18 cellular contexts compared by ENCODE assay signal in genomic region chr2:241122376-241123002, GRCh38. TPM values are rescaled to one million over a fixed set of nuclear protein-coding genes. Genes with fewer than 3 reads are reported as not detected.
"Had no signal": no experiment of that assay in that cellular context is flagged by ENCODE, and none has a peak within 500 bp of the region (broad histone marks: within the 10 kb centered on the region; RNA-seq: fewer than 3 reads in every experiment).

No MANE protein-coding gene starts in this region.

- H3K27me3 ChIP-seq: ascending aorta, breast epithelium, neutrophil, spleen, tibial nerve, uterus had no signal

- H3K79me2 ChIP-seq: parathyroid adenoma had no signal

- ATAC-seq: activated CD4-positive, alpha-beta T cell treated with anti-CD3 and anti-CD28 coated beads for 36 hours; activated CD8-positive, alpha-beta T cell treated with anti-CD3 and anti-CD28 coated beads, Interleukin-2, amount 10 ng/mL, durations not matched to agents 7 days and 5 days; natural killer cell; stimulated activated naive CD8-positive, alpha-beta T cell treated with anti-CD3 and anti-CD28 coated beads, Interleukin-15, Interleukin-2, amounts not matched to agents 100 U/mL and 50 U/mL, for 24 hours had no signal

- H3K27ac ChIP-seq: ascending aorta, neutrophil, parathyroid adenoma, spleen, tibial nerve, uterus had no signal

- H2AFZ ChIP-seq: parathyroid adenoma had no signal

- DNase-seq: activated CD4-positive, alpha-beta T cell treated with anti-CD3 and anti-CD28 coated beads for 36 hours; activated CD8-positive, alpha-beta T cell treated with anti-CD3 and anti-CD28 coated beads, Interleukin-2, amount 10 ng/mL, durations not matched to agents 7 days and 5 days; cerebellar nuclear complex; cortex of kidney; erythroblast; kidney glomerular epithelial cell; natural killer cell; spleen; stimulated activated CD4-positive, alpha-beta T cell treated with anti-CD3 and anti-CD28 coated beads, Interleukin-4, amount 100 ng/mL, for 4 hours; stimulated activated naive CD8-positive, alpha-beta T cell treated with anti-CD3 and anti-CD28 coated beads, Interleukin-15, Interleukin-2, amounts not matched to agents 100 U/mL and 50 U/mL, for 24 hours; substantia nigra; T-helper 2 cell; uterus had no signal

- H3K36me3 ChIP-seq: ascending aorta, breast epithelium, uterus had no signal

- H3K4me3 Mint-ChIP-seq: activated CD4-positive, alpha-beta T cell treated with anti-CD3 and anti-CD28 coated beads for 36 hours; activated CD8-positive, alpha-beta T cell treated with anti-CD3 and anti-CD28 coated beads, Interleukin-2, amount 10 ng/mL, durations not matched to agents 7 days and 5 days; natural killer cell had no signal

- H3K4me1 Mint-ChIP-seq: natural killer cell had no signal

- H3K27me3 Mint-ChIP-seq: activated CD4-positive, alpha-beta T cell treated with anti-CD3 and anti-CD28 coated beads for 36 hours had no signal

- H3K36me3 Mint-ChIP-seq: natural killer cell had no signal

- H3K27ac Mint-ChIP-seq: activated CD4-positive, alpha-beta T cell treated with anti-CD3 and anti-CD28 coated beads for 36 hours; activated CD8-positive, alpha-beta T cell treated with anti-CD3 and anti-CD28 coated beads, Interleukin-2, amount 10 ng/mL, durations not matched to agents 7 days and 5 days; natural killer cell had no signal

- H3K9me3 Mint-ChIP-seq: natural killer cell had no signal

- H3K4me1 ChIP-seq: ascending aorta, breast epithelium, parathyroid adenoma, tibial nerve, uterus had no signal

- H3K9me3 ChIP-seq: ascending aorta, breast epithelium, neutrophil, tibial nerve, uterus had no signal

- H3K4me3 ChIP-seq: ascending aorta, breast epithelium, spleen, tibial nerve, uterus had no signal

RNA-seq across cellular contexts. Expression of gene PASK, which starts 26.8 kb away (rescaled TPM):
- total RNA-seq: ascending aorta had no signal
